ENCODE assay signal across 8 cellular contexts in the genomic region with DNA sequence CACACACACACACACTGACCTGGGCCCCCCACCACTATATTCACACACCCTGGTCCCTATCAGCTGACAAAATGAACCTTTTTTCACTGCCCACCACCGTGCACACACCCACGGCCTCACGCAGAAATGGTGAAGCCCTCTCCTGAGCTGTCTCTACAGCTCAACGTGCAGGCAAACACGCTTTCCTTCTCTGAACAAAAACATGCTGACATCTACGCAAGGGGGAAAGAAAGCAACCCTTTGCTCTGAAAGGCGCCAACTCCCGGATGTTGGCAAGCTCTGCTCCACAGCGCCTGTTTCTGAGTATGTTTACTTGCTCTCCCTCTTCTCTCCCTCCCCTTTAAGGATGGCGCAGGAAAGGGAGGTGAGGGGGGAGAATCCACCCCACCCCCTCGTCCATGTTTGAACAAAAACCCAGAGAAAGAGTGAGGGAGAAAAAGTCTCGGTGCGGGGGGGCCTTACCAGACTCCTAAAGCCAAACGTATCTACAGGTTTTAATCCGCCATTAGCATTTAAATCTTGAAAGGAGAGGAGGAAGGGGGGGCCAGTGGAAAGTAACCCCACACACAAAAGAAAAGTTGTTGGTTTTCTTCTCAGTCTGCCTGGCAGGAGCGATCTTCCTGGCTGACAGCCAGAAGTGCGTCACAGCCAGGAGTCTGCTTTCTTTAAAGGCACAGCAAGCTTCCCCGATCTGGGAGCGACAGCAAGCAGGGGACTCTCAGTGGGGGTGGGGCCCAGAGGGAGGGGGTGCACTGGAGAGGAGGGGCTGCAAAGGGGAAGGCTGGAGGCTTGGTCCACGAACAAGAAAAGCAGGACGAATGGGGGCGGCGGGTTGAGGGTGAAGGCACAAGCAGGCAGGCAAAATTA. TPM values are rescaled to one million over a fixed set of nuclear protein-coding genes. Genes with fewer than 3 reads are reported as not detected.
DNase-seq lines count a peak whose midpoint lies in the region; ATAC-seq, FAIRE-seq and TF ChIP-seq lines count a peak whose summit lies in the region.

No MANE protein-coding gene starts in this region.

- H3K4me2 ChIP-seq in A549: peak overlapping the region; percentile 98

- CTCF ChIA-PET in A549 (lab: Yijun Ruan, JAX): interaction anchor here (0.7 to 10.4 kb wide), 13 partner anchors 9 to 393 kb away, joined by 3 to 123 read pairs (median 5); no protein-coding TSS in a partner anchor

- TF ChIP-seq CTCF in A549 (IDR thresholded peaks at IDR 0.05): no peak
- TF ChIP-seq CTCF in coronary artery (IDR thresholded peaks at IDR 0.05): no peak

- FAIRE-seq in A549 (lab: Jason Lieb, UNC): no peak

- ATAC-seq in A549 (peak; percentile 82 to 83), GM21529 (IDR thresholded peaks at IDR 0.05; ENCODE audit: unreplicated experiment) (peak; percentile 40), HG03159 (IDR thresholded peaks at IDR 0.05; ENCODE audit: unreplicated experiment) (no peak)

- TF ChIP-seq RAD21 in A549 (conservative IDR thresholded peaks at IDR 0.05 in 1 of 2, IDR thresholded peaks at IDR 0.05 in 1 of 2): no peak

- no peaks in the 10 kb centered on the region for H3K9me3 ChIP-seq in A549

- H3K4me1 ChIP-seq in A549: peaks cover 36% of the 10 kb centered on the region

- H3K27ac ChIP-seq in A549: peak overlapping the region; percentile 93
- peak overlapping the region; percentile 95 for H3K27ac ChIP-seq in coronary artery
- H3K27ac ChIP-seq in layer of hippocampus (ENCODE audit: low read depth, low read length): peak overlapping the region; percentile 97

- POLR2A ChIA-PET in A549 (lab: Yijun Ruan, JAX): interaction anchor here (1.0 to 1.8 kb wide), 6 partner anchors 9 to 103 kb away, joined by 3 to 8 read pairs (median 4); no protein-coding TSS in a partner anchor

- no peaks in the 10 kb centered on the region for H3K27me3 ChIP-seq in layer of hippocampus (ENCODE audit: control insufficient read depth, insufficient read depth, low read length)

- TF ChIP-seq EP300 in A549 (IDR thresholded peaks at IDR 0.05): no peak

- TF ChIP-seq POLR2A in A549 (IDR thresholded peaks at IDR 0.05; ENCODE audit: low read length): no peak

- peak overlapping the region; percentile 64 for H3K4me3 ChIP-seq in A549
- H3K4me3 ChIP-seq in coronary artery: peak overlapping the region; percentile 73

- peak; percentile 88 to 90 for DNase-seq in A549 (ENCODE audit: low read depth in 1 of 2, low spot score in 1 of 2)
- DNase-seq in NCI-H2196 (lab: John Stamatoyannopoulos, UW; ENCODE audit: unreplicated experiment): peak; percentile 92
- peak; percentile 76 for DNase-seq in activated CD4-positive, alpha-beta T cell treated with anti-CD3 and anti-CD28 coated beads for 48 hours
- peak; percentile 95 for DNase-seq in coronary artery (ENCODE audit: low spot score)
- DNase-seq in stimulated activated CD4-positive, alpha-beta T cell treated with anti-CD3 and anti-CD28 coated beads, Interleukin-15, amount 100 ng/mL, for 24 hours: peak; percentile 83

- WGBS in A549 (ENCODE audit: missing lambda C conversion rate): under 1% methylated on average over 23 of the region's 23 CpGs

TF ChIP-seq in A549, 52 proteins besides CTCF, POLR2A, EP300 and RAD21:
- TF ChIP-seq JUNB (IDR thresholded peaks at IDR 0.05): no peak
- TF ChIP-seq JUN (IDR thresholded peaks at IDR 0.05): peak in 1 of 2 experiments; percentile 37; a peak in 1 of 5 replicates
- TF ChIP-seq, protein P1, sequence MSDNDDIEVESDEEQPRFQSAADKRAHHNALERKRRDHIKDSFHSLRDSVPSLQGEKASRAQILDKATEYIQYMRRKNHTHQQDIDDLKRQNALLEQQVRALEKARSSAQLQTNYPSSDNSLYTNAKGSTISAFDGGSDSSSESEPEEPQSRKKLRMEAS (IDR thresholded peaks at IDR 0.05): peak; percentile 22; the same call in 1 of the 2 replicates
- no peak for TF ChIP-seq FOSL2 (IDR thresholded peaks at IDR 0.05)
- no peak for TF ChIP-seq FOSL2 (CRISPR knock-in tag; IDR thresholded peaks at IDR 0.05)
- no peak for TF ChIP-seq ZFP36 (IDR thresholded peaks at IDR 0.05; ENCODE audit: borderline replicate concordance, partially characterized antibody)
- peak; percentile 2 for TF ChIP-seq MAFK (IDR thresholded peaks at IDR 0.05; ENCODE audit: partially characterized antibody)
- TF ChIP-seq PHF8 (IDR thresholded peaks at IDR 0.05; ENCODE audit: borderline replicate concordance, low read depth): peak; percentile 21; the same call in 1 of the 2 replicates

RNA-seq across cellular contexts. Expression of a gene that starts 39.6 kb away (rescaled TPM):
- polyA plus RNA-seq in A549 (2011; rRNA removed) (51.5 and 64.6 TPM in 2 replicates), A549 (2017; fragmentation: RNase III; extraction: RNeasy Plus Mini Kit Qiagen cat#74134 plus additional on column Dnase treatment) (56.3 to 65.8 TPM (median 64.5 TPM) in 3 replicates)
- 50.6 and 60.4 TPM in 2 replicates for polyA plus RNA-seq in A549 (2012; cell fraction: cytosol; rRNA removed)
- polyA plus RNA-seq in A549 (2012; cell fraction: nucleus; rRNA removed): 179 and 261 TPM in 2 replicates
- polyA minus RNA-seq in A549 (2011; rRNA and poly(A)+ RNA removed): 177 and 183 TPM in 2 replicates

RNA-seq across cellular contexts. Expression of a gene that starts 39.9 kb away (rescaled TPM):
- polyA plus RNA-seq in A549 (2011; rRNA removed) (14.3 and 16.3 TPM in 2 replicates), A549 (2017; fragmentation: RNase III; extraction: RNeasy Plus Mini Kit Qiagen cat#74134 plus additional on column Dnase treatment) (8.2 to 10.1 TPM (median 9.1 TPM) in 3 replicates)
- polyA plus RNA-seq in A549 (2012; cell fraction: cytosol; rRNA removed): 12.3 and 13.1 TPM in 2 replicates
- polyA plus RNA-seq in A549 (2012; cell fraction: nucleus; rRNA removed): 4.8 and 6.5 TPM in 2 replicates
- polyA minus RNA-seq in A549 (2011; rRNA and poly(A)+ RNA removed): 12.8 and 20.3 TPM in 2 replicates

RNA-seq across cellular contexts. Expression of a gene that starts 42.0 kb away (rescaled TPM):
- polyA plus RNA-seq in A549 (2011; rRNA removed) (7.6 and 7.7 TPM in 2 replicates), A549 (2017; fragmentation: RNase III; extraction: RNeasy Plus Mini Kit Qiagen cat#74134 plus additional on column Dnase treatment) (6.0 to 7.9 TPM (median 6.6 TPM) in 3 replicates)
- polyA plus RNA-seq in A549 (2012; cell fraction: cytosol; rRNA removed): 5.2 and 6.7 TPM in 2 replicates
- 61.1 and 61.2 TPM in 2 replicates for polyA plus RNA-seq in A549 (2012; cell fraction: nucleus; rRNA removed)
- 8.7 and 15.0 TPM in 2 replicates for polyA minus RNA-seq in A549 (2011; rRNA and poly(A)+ RNA removed)
